ENCODE assay signal across 1 cellular context in the genomic region with DNA sequence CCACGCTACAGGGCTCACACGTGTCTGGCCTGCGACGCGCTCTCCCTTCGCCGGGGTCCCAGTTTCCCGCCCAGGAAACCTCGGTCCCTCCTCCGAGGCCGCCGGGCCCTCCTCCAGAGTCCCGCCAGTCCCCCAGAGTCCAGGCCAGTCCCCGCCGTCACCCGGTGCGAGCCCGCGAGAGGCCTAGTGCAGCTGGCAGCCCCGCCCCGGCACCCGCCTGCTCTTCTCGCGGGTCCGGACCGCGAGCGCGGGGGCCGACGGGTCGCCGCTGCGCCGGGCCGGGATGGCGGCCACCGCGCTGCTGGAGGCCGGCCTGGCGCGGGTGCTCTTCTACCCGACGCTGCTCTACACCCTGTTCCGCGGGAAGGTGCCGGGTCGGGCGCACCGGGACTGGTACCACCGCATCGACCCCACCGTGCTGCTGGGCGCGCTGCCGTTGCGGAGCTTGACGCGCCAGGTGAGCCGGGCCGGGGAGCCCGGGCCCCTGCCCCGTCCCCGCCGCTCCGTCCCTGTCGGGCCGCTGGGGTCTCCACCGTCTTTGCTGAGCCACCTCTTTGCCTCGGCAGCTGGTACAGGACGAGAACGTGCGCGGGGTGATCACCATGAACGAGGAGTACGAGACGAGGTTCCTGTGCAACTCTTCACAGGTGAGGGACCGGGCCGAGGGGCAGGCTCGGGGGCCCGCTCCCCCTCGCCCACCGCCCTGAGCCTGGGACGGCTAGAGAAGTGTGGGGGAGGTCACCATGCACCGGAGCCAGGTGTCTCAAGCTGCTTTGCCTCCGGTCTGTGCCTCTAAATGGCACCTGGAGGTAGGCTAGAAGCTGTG.
TF ChIP-seq lines count a peak whose summit lies in the region.

A gene with protein sequence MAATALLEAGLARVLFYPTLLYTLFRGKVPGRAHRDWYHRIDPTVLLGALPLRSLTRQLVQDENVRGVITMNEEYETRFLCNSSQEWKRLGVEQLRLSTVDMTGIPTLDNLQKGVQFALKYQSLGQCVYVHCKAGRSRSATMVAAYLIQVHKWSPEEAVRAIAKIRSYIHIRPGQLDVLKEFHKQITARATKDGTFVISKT (plus strand): TSS at position 260 of the 826 bp plus-strand sequence. CDS start 24 bp downstream, at position 284.

TF ChIP-seq in GM12878, 131 proteins besides CTCF, POLR2A, EP300 and RAD21 (continued from another document and continues in another):
- TF ChIP-seq, protein P1, sequence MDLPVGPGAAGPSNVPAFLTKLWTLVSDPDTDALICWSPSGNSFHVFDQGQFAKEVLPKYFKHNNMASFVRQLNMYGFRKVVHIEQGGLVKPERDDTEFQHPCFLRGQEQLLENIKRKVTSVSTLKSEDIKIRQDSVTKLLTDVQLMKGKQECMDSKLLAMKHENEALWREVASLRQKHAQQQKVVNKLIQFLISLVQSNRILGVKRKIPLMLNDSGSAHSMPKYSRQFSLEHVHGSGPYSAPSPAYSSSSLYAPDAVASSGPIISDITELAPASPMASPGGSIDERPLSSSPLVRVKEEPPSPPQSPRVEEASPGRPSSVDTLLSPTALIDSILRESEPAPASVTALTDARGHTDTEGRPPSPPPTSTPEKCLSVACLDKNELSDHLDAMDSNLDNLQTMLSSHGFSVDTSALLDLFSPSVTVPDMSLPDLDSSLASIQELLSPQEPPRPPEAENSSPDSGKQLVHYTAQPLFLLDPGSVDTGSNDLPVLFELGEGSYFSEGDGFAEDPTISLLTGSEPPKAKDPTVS (IDR thresholded peaks at IDR 0.05; ENCODE audit: low read depth, low read length): no peak
- no peak for TF ChIP-seq RAD51 (IDR thresholded peaks at IDR 0.05)
- no peak for TF ChIP-seq NFYA (IDR thresholded peaks at IDR 0.05; ENCODE audit: borderline replicate concordance, low read depth, low read length)
- no peak for TF ChIP-seq ZNF622 (IDR thresholded peaks at IDR 0.05)
- peak; percentile 51; the same call in 1 of the 2 replicates for TF ChIP-seq BRCA1 (IDR thresholded peaks at IDR 0.05; ENCODE audit: low read depth, low read length)
- TF ChIP-seq, protein P2, sequence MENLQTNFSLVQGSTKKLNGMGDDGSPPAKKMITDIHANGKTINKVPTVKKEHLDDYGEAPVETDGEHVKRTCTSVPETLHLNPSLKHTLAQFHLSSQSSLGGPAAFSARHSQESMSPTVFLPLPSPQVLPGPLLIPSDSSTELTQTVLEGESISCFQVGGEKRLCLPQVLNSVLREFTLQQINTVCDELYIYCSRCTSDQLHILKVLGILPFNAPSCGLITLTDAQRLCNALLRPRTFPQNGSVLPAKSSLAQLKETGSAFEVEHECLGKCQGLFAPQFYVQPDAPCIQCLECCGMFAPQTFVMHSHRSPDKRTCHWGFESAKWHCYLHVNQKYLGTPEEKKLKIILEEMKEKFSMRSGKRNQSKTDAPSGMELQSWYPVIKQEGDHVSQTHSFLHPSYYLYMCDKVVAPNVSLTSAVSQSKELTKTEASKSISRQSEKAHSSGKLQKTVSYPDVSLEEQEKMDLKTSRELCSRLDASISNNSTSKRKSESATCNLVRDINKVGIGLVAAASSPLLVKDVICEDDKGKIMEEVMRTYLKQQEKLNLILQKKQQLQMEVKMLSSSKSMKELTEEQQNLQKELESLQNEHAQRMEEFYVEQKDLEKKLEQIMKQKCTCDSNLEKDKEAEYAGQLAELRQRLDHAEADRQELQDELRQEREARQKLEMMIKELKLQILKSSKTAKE (IDR thresholded peaks at IDR 0.05; ENCODE audit: low read depth, poor library complexity, severe bottlenecking): no peak
- TF ChIP-seq GABPA (IDR thresholded peaks at IDR 0.05; ENCODE audit: low read depth): no peak
- TF ChIP-seq HDAC6 (IDR thresholded peaks at IDR 0.05; ENCODE audit: unreplicated experiment): no peak
- TF ChIP-seq, protein P3, sequence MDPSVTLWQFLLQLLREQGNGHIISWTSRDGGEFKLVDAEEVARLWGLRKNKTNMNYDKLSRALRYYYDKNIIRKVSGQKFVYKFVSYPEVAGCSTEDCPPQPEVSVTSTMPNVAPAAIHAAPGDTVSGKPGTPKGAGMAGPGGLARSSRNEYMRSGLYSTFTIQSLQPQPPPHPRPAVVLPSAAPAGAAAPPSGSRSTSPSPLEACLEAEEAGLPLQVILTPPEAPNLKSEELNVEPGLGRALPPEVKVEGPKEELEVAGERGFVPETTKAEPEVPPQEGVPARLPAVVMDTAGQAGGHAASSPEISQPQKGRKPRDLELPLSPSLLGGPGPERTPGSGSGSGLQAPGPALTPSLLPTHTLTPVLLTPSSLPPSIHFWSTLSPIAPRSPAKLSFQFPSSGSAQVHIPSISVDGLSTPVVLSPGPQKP (IDR thresholded peaks at IDR 0.05; ENCODE audit: low read depth, low read length): no peak
- TF ChIP-seq SPI1 (IDR thresholded peaks at IDR 0.05; ENCODE audit: borderline replicate concordance, insufficient read depth, low read depth, low read length): no peak
- TF ChIP-seq, protein P4, sequence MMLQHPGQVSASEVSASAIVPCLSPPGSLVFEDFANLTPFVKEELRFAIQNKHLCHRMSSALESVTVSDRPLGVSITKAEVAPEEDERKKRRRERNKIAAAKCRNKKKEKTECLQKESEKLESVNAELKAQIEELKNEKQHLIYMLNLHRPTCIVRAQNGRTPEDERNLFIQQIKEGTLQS (IDR thresholded peaks at IDR 0.05; ENCODE audit: borderline replicate concordance, extremely low read depth, low read depth, low read length): no peak
- TF ChIP-seq RBBP5 (conservative IDR thresholded peaks at IDR 0.05): no peak
- TF ChIP-seq PML (IDR thresholded peaks at IDR 0.05; ENCODE audit: low read length): no peak
- TF ChIP-seq ATF7 (IDR thresholded peaks at IDR 0.05; ENCODE audit: low read depth): no peak
- no peak for TF ChIP-seq CREM (IDR thresholded peaks at IDR 0.05; ENCODE audit: low read depth)
- TF ChIP-seq HDGF (IDR thresholded peaks at IDR 0.05): no peak
- TF ChIP-seq ESRRA (IDR thresholded peaks at IDR 0.05; ENCODE audit: low read length): no peak
- peak; percentile 51; the same call in 1 of the 2 replicates for TF ChIP-seq MXI1 (IDR thresholded peaks at IDR 0.05; ENCODE audit: low read depth, low read length)
- TF ChIP-seq KLF5 (IDR thresholded peaks at IDR 0.05; ENCODE audit: partially characterized antibody): peak; percentile 39
- TF ChIP-seq SUZ12 (IDR thresholded peaks at IDR 0.05; ENCODE audit: unreplicated experiment): no peak
- TF ChIP-seq, protein P5, sequence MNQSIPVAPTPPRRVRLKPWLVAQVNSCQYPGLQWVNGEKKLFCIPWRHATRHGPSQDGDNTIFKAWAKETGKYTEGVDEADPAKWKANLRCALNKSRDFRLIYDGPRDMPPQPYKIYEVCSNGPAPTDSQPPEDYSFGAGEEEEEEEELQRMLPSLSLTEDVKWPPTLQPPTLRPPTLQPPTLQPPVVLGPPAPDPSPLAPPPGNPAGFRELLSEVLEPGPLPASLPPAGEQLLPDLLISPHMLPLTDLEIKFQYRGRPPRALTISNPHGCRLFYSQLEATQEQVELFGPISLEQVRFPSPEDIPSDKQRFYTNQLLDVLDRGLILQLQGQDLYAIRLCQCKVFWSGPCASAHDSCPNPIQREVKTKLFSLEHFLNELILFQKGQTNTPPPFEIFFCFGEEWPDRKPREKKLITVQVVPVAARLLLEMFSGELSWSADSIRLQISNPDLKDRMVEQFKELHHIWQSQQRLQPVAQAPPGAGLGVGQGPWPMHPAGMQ (IDR thresholded peaks at IDR 0.05; ENCODE audit: borderline replicate concordance): no peak
- peak; percentile 64 for TF ChIP-seq IKZF1 (conservative IDR thresholded peaks at IDR 0.05)
- TF ChIP-seq EGR1 (IDR thresholded peaks at IDR 0.05; ENCODE audit: borderline replicate concordance in 1 of 2, low read depth in 2 of 2, low read length in 2 of 2): no peak; a peak in 1 of 3 replicates
- TF ChIP-seq, protein P6, sequence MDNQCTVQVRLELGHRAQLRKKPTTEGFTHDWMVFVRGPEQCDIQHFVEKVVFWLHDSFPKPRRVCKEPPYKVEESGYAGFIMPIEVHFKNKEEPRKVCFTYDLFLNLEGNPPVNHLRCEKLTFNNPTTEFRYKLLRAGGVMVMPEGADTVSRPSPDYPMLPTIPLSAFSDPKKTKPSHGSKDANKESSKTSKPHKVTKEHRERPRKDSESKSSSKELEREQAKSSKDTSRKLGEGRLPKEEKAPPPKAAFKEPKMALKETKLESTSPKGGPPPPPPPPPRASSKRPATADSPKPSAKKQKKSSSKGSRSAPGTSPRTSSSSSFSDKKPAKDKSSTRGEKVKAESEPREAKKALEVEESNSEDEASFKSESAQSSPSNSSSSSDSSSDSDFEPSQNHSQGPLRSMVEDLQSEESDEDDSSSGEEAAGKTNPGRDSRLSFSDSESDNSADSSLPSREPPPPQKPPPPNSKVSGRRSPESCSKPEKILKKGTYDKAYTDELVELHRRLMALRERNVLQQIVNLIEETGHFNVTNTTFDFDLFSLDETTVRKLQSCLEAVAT (IDR thresholded peaks at IDR 0.05): no peak
- TF ChIP-seq, protein P7, sequence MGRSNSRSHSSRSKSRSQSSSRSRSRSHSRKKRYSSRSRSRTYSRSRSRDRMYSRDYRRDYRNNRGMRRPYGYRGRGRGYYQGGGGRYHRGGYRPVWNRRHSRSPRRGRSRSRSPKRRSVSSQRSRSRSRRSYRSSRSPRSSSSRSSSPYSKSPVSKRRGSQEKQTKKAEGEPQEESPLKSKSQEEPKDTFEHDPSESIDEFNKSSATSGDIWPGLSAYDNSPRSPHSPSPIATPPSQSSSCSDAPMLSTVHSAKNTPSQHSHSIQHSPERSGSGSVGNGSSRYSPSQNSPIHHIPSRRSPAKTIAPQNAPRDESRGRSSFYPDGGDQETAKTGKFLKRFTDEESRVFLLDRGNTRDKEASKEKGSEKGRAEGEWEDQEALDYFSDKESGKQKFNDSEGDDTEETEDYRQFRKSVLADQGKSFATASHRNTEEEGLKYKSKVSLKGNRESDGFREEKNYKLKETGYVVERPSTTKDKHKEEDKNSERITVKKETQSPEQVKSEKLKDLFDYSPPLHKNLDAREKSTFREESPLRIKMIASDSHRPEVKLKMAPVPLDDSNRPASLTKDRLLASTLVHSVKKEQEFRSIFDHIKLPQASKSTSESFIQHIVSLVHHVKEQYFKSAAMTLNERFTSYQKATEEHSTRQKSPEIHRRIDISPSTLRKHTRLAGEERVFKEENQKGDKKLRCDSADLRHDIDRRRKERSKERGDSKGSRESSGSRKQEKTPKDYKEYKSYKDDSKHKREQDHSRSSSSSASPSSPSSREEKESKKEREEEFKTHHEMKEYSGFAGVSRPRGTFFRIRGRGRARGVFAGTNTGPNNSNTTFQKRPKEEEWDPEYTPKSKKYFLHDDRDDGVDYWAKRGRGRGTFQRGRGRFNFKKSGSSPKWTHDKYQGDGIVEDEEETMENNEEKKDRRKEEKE (IDR thresholded peaks at IDR 0.05): no peak
- TF ChIP-seq NRF1 (conservative IDR thresholded peaks at IDR 0.05; ENCODE audit: low read depth, low read length): no peak
- TF ChIP-seq GATAD2B (conservative IDR thresholded peaks at IDR 0.05; ENCODE audit: low read depth): peak; percentile 88
- TF ChIP-seq IKZF2 (IDR thresholded peaks at IDR 0.05): no peak
- no peak for TF ChIP-seq SMC3 (IDR thresholded peaks at IDR 0.05; ENCODE audit: borderline replicate concordance, low read length)
- TF ChIP-seq ZBED1 (IDR thresholded peaks at IDR 0.05; ENCODE audit: borderline replicate concordance): no peak
- no peak for TF ChIP-seq TCF7 (IDR thresholded peaks at IDR 0.05; ENCODE audit: borderline replicate concordance)
- TF ChIP-seq MTA2 (IDR thresholded peaks at IDR 0.05; ENCODE audit: low read depth): no peak
- no peak for TF ChIP-seq ETV6 (conservative IDR thresholded peaks at IDR 0.05 in 1 of 2, IDR thresholded peaks at IDR 0.05 in 1 of 2; ENCODE audit: borderline replicate concordance in 1 of 2, low read depth in 1 of 2)
- TF ChIP-seq, protein P8, sequence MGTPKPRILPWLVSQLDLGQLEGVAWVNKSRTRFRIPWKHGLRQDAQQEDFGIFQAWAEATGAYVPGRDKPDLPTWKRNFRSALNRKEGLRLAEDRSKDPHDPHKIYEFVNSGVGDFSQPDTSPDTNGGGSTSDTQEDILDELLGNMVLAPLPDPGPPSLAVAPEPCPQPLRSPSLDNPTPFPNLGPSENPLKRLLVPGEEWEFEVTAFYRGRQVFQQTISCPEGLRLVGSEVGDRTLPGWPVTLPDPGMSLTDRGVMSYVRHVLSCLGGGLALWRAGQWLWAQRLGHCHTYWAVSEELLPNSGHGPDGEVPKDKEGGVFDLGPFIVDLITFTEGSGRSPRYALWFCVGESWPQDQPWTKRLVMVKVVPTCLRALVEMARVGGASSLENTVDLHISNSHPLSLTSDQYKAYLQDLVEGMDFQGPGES (IDR thresholded peaks at IDR 0.05): no peak
- TF ChIP-seq FOXK2 (IDR thresholded peaks at IDR 0.05): no peak
- TF ChIP-seq RFX5 (IDR thresholded peaks at IDR 0.05; ENCODE audit: low read depth, low read length): no peak
- no peak for TF ChIP-seq MYB (IDR thresholded peaks at IDR 0.05; ENCODE audit: borderline replicate concordance, low read depth, low read length)
- TF ChIP-seq BCL11A (IDR thresholded peaks at IDR 0.05; ENCODE audit: low read depth, low read length): no peak
- TF ChIP-seq ZSCAN29 (IDR thresholded peaks at IDR 0.05): 0 out of 2 replicates have a peak, but pooled peaks have one; percentile 27
- TF ChIP-seq SIN3A (IDR thresholded peaks at IDR 0.05; ENCODE audit: low read depth, low read length): no peak; the same call in 1 of the 2 replicates
- no peak for TF ChIP-seq RELA (IDR thresholded peaks at IDR 0.05; ENCODE audit: borderline replicate concordance, partially characterized antibody)
- no peak for TF ChIP-seq STAT3 (IDR thresholded peaks at IDR 0.05; ENCODE audit: low read depth, low read length)
- TF ChIP-seq MEF2B (IDR thresholded peaks at IDR 0.05; ENCODE audit: partially characterized antibody, poor library complexity, severe bottlenecking): no peak
- TF ChIP-seq SMARCA5 (IDR thresholded peaks at IDR 0.05): peak; percentile 48; the same call in 1 of the 2 replicates
- TF ChIP-seq ASH2L (IDR thresholded peaks at IDR 0.05; ENCODE audit: borderline replicate concordance, low read depth): 0 out of 2 replicates have a peak, but pooled peaks have one; percentile 52
- TF ChIP-seq MEF2A (IDR thresholded peaks at IDR 0.05; ENCODE audit: insufficient read depth, low read depth, low read length): no peak
